Comparison of ENCODE assay signal across 17 cellular contexts in genomic region chr7:16967174-16967868, GRCh38.
DNase-seq lines count a peak whose midpoint lies in the region; ATAC-seq and TF ChIP-seq lines count a peak whose summit lies in the region.
"Had no signal": no experiment of that assay in that cellular context is flagged by ENCODE, and none has a peak within 500 bp of the region (broad histone marks: within the 10 kb centered on the region; RNA-seq: fewer than 3 reads in every experiment).

No MANE protein-coding gene starts in this region.

- no peak for TF ChIP-seq EP300 in suprapubic skin (IDR thresholded peaks at IDR 0.05)

- H3K27me3 ChIP-seq in right cardiac atrium (ENCODE audit: control insufficient read depth, insufficient read depth) (no peaks in the 10 kb centered on the region), suprapubic skin (no peaks in the 10 kb centered on the region)
- H3K27me3 ChIP-seq: BLaER1, hepatocyte had no signal

- no peak for TF ChIP-seq POLR2A in suprapubic skin (IDR thresholded peaks at IDR 0.05)

- H3K4me1 ChIP-seq in right cardiac atrium (ENCODE audit: control insufficient read depth, insufficient read depth, low read length) (no peaks in the 10 kb centered on the region), suprapubic skin (no peaks in the 10 kb centered on the region)
- H3K4me1 ChIP-seq: BLaER1 had no signal

- no peaks in the 10 kb centered on the region for H3K9me3 ChIP-seq in right cardiac atrium (ENCODE audit: control insufficient read depth, low read length)
- H3K9me3 ChIP-seq in suprapubic skin, result no peaks in the 10 kb centered on the region

- DNase-seq in HCEC 1CT, result peak; percentile 22
- DNase-seq in dedifferentiated amniotic fluid mesenchymal stem cell (ENCODE audit: extremely low spot score), result peak; percentile 71
- DNase-seq in right cardiac atrium, result no peak
- DNase-seq in suprapubic skin (ENCODE audit: low spot score in 2 of 2), result no peak
- no peak for DNase-seq in stimulated activated naive CD4-positive, alpha-beta T cell (lab: John Stamatoyannopoulos, UW)
- DNase-seq in NOMO-1 treated with dmso at 0.1 percent for 144 hours (lab: John Stamatoyannopoulos, UW; ENCODE audit: unreplicated experiment), result no peak
- DNase-seq: activated CD4-positive, alpha-beta T cell treated with anti-CD3 and anti-CD28 coated beads, Interleukin-2, amount 50 U/mL, for 1 hour; activated naive CD8-positive, alpha-beta T cell treated with anti-CD3 and anti-CD28 coated beads, Interleukin-2, amount 10 ng/mL, durations not matched to agents 7 days and 5 days; activated T-cell treated with anti-CD3 and anti-CD28 coated beads, Interleukin-2, amount 50 U/mL, for 4 hours; kidney; NCI-H1436 treated with DMSO at 0.1 percent for 48 hours had no signal

- H3K27ac ChIP-seq in right cardiac atrium (ENCODE audit: low read length) (no peak overlapping the region), suprapubic skin (peak overlapping the region; percentile 45)
- H3K27ac ChIP-seq: BLaER1, hepatocyte, HL-60, SK-N-MC had no signal

- 35% methylated on average over 1 of the region's 1 CpG for WGBS in right cardiac atrium
- 47% methylated on average over 1 of the region's 1 CpG for WGBS in suprapubic skin

- no peak for TF ChIP-seq CTCF in suprapubic skin (IDR thresholded peaks at IDR 0.05)

- ATAC-seq in right cardiac atrium (peak; percentile 93 to 97), GM21423 (IDR thresholded peaks at IDR 0.05; ENCODE audit: unreplicated experiment) (no peak), HG02610 (IDR thresholded peaks at IDR 0.05; ENCODE audit: unreplicated experiment) (no peak)
- ATAC-seq: activated T-cell treated with anti-CD3 and anti-CD28 coated beads, Interleukin-2, amount 50 U/mL, for 4 hours had no signal

- intact Hi-C loops in right cardiac atrium (cut with DNase I), result no loop called here

- H3K36me3 ChIP-seq in suprapubic skin, result no peaks in the 10 kb centered on the region
- H3K36me3 ChIP-seq: BLaER1 had no signal

- H3K4me3 ChIP-seq in right cardiac atrium (ENCODE audit: low read length) (no peak overlapping the region), suprapubic skin (no peak overlapping the region)
- H3K4me3 ChIP-seq: BLaER1, hepatocyte, SK-N-MC had no signal

Comparison
In these comparisons a context has a peak if more than half of its experiments do, and no peak if none do; other contexts are left out.
1. DNase-seq: peak in HCEC 1CT (single experiment) and dedifferentiated amniotic fluid mesenchymal stem cell (single experiment); none in right cardiac atrium (0 of 3), suprapubic skin (0 of 2), stimulated activated naive CD4-positive, alpha-beta T cell (0 of 6) and NOMO-1 treated with dmso at 0.1 percent for 144 hours (single experiment).
2. ATAC-seq: peak in right cardiac atrium (2 of 2); none in GM21423 (single experiment) and HG02610 (single experiment).